ENCODE assay signal across 8 cellular contexts in the genomic region with DNA sequence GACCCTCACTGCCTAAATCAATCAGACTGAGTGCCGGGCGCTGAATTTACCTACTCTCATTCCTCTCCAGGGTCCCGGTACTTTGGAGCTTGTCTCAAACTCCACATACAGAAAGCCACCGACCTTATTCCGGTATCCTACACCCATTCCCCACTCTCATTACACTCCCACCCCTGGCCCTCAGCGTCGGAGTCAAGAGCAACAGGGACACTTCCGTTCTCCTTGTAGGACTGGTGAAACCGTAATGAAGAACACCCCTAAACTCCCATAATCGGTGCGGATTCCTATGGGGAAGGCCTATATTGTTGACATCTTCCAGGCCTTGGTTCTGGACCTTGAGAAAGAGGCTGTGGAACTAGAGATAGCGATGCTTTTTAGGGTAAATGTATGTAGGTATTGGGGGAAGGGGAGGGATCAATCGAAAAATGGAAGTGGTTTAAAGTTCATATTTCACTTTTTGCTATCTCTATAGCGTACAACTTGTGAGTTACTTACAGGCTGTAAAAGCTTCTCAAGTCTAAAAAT. TPM values are rescaled to one million over a fixed set of nuclear protein-coding genes. Genes with fewer than 3 reads are reported as not detected.
DNase-seq lines count a peak whose midpoint lies in the region; TF ChIP-seq lines count a peak whose summit lies in the region.

No MANE protein-coding gene starts in this region.

- peak overlapping the region; percentile 96 for H3K4me2 ChIP-seq in fibroblast of lung (ENCODE audit: extremely low read depth, insufficient read depth, low read length)

- H3K27ac ChIP-seq in KOPT-K1 (ENCODE audit: low read depth, low read length, poor library complexity, severe bottlenecking): peak overlapping the region; percentile 85
- H3K27ac ChIP-seq in fibroblast of lung (ENCODE audit: insufficient read depth, low read length): peak overlapping the region; percentile 95
- peak overlapping the region; percentile 90 for H3K27ac ChIP-seq in neutrophil

- TF ChIP-seq CTCF in fibroblast of lung (conservative IDR thresholded peaks at IDR 0.05 in 1 of 2, IDR thresholded peaks at IDR 0.05 in 1 of 2; ENCODE audit: low read depth in 1 of 2, low read length in 2 of 2) (no peak), neutrophil (IDR thresholded peaks at IDR 0.05) (no peak)

- H3K4me3 ChIP-seq in fibroblast of lung (replicated peaks in 1 of 4; ENCODE audit: control extremely low read depth in 1 of 4, insufficient read depth in 1 of 4, low read depth in 3 of 4, low read length in 4 of 4): peak overlapping the region; percentile 75 to 90 (median 84)
- H3K4me3 ChIP-seq in neutrophil (ENCODE audit: low read depth in 1 of 2, low read length in 1 of 2): peak overlapping the region; percentile 83 to 90

- no peak overlapping the region for H2AFZ ChIP-seq in fibroblast of lung (ENCODE audit: low read length)

- no peaks in the 10 kb centered on the region for H3K9me3 ChIP-seq in KOPT-K1 (ENCODE audit: insufficient read depth, low read length, poor library complexity, severe bottlenecking)
- H3K9me3 ChIP-seq in fibroblast of lung (ENCODE audit: control insufficient read depth, insufficient read depth, low read depth, low read length): no peaks in the 10 kb centered on the region
- H3K9me3 ChIP-seq in neutrophil: no peaks in the 10 kb centered on the region

- H3K27me3 ChIP-seq in fibroblast of lung (ENCODE audit: control insufficient read depth, insufficient read depth, low read length) (no peaks in the 10 kb centered on the region), neutrophil (no peaks in the 10 kb centered on the region)

- H3K9ac ChIP-seq in fibroblast of lung (ENCODE audit: insufficient read depth, low read length): peak overlapping the region; percentile 88

- no peaks in the 10 kb centered on the region for H4K20me1 ChIP-seq in fibroblast of lung (ENCODE audit: control insufficient read depth, extremely low read depth, insufficient read depth, low read length)

- DNase-seq in activated CD4-positive, alpha-beta T cell treated with anti-CD3 and anti-CD28 coated beads for 48 hours: peak; percentile 50
- no peak for DNase-seq in activated CD4-positive, alpha-beta T cell treated with anti-CD3 and anti-CD28 coated beads for 4 hours
- DNase-seq in activated T-cell treated with anti-CD3 and anti-CD28 coated beads for 4 hours (peak; percentile 23), fibroblast of lung (ENCODE audit: low read depth in 2 of 2) (peak; percentile 36 to 46), NCI-H1694 (lab: John Stamatoyannopoulos, UW) (no peak), KG1 (lab: John Stamatoyannopoulos, UW) (no peak)

- peaks cover 45% of the 10 kb centered on the region for H3K36me3 ChIP-seq in KOPT-K1 (ENCODE audit: insufficient read depth, low read length)
- peaks cover 5% of the 10 kb centered on the region for H3K36me3 ChIP-seq in fibroblast of lung (ENCODE audit: control insufficient read depth, insufficient read depth, low read length)
- peaks cover 18% of the 10 kb centered on the region for H3K36me3 ChIP-seq in neutrophil

- H3K4me1 ChIP-seq in fibroblast of lung (ENCODE audit: control insufficient read depth, extremely low read depth, insufficient read depth, low read length) (peaks cover 8% of the 10 kb centered on the region), neutrophil (ENCODE audit: control insufficient read depth in 1 of 2, insufficient read depth in 1 of 2, low read depth in 1 of 2, low read length in 1 of 2) (peaks cover 18 to 21% of the 10 kb centered on the region in 2 experiments)

- H3K79me2 ChIP-seq in fibroblast of lung (ENCODE audit: control insufficient read depth, insufficient read depth, low read length): peaks cover 53% of the 10 kb centered on the region

RNA-seq across cellular contexts. Expression of a gene that starts 0.9 kb away (rescaled TPM):
- 12.3 and 12.7 TPM in 2 replicates for total RNA-seq in fibroblast of lung
- 12.0 and 19.5 TPM in 2 replicates for polyA plus RNA-seq in fibroblast of lung
- 4.7 and 7.8 TPM in 2 replicates for polyA plus RNA-seq in fibroblast of lung (2012)
- 13.7 and 16.5 TPM in 2 replicates for polyA minus RNA-seq in fibroblast of lung (ENCODE audit: low replicate concordance)

RNA-seq across cellular contexts. Expression of a gene that starts 0.9 kb away (rescaled TPM):
- 87.6 and 98.6 TPM in 2 replicates for total RNA-seq in fibroblast of lung
- 73.3 and 88.0 TPM in 2 replicates for polyA plus RNA-seq in fibroblast of lung
- polyA plus RNA-seq in fibroblast of lung (2012): 35.1 and 44.7 TPM in 2 replicates
- 26.6 and 27.8 TPM in 2 replicates for polyA minus RNA-seq in fibroblast of lung (ENCODE audit: low replicate concordance)

RNA-seq across cellular contexts. Expression of a gene that starts 31.3 kb away (rescaled TPM):
- total RNA-seq in fibroblast of lung: not detected in 2 replicates
- polyA plus RNA-seq in fibroblast of lung: 0.02 TPM in 1 of 2 replicates, not detected in the other
- not detected in 2 replicates for polyA plus RNA-seq in fibroblast of lung (2012)
- polyA minus RNA-seq in fibroblast of lung (ENCODE audit: low replicate concordance): not detected in 2 replicates

Comparison
In these comparisons a context has a peak if more than half of its experiments do, and no peak if none do; other contexts are left out.
1. DNase-seq: peak in activated CD4-positive, alpha-beta T cell treated with anti-CD3 and anti-CD28 coated beads for 48 hours (single experiment), activated T-cell treated with anti-CD3 and anti-CD28 coated beads for 4 hours (single experiment) and fibroblast of lung (2 of 2); none in activated CD4-positive, alpha-beta T cell treated with anti-CD3 and anti-CD28 coated beads for 4 hours (0 of 2), NCI-H1694 (single experiment) and KG1 (single experiment).
2. Peak in every context shown above with its lines, with median percentiles within 50 percentile points of each other: H3K27ac ChIP-seq.